15 cellular contexts compared by ENCODE assay signal in genomic region chr10:31754803-31755624, GRCh38.
A peak's percentile ranks its signal among the peaks of the same experiment; 100 is the strongest.
DNase-seq lines count a peak whose midpoint lies in the region; ATAC-seq and TF ChIP-seq lines count a peak whose summit lies in the region.
"Had no signal": no experiment of that assay in that cellular context is flagged by ENCODE, and none has a peak within 500 bp of the region (broad histone marks: within the 10 kb centered on the region; RNA-seq: fewer than 3 reads in every experiment).

No MANE protein-coding gene starts in this region.

- H3K27me3 ChIP-seq in HUES48 (ENCODE audit: control insufficient read depth, insufficient read depth, low read length) (no peaks in the 10 kb centered on the region), adipocyte (replicated peaks; ENCODE audit: control insufficient read depth, insufficient read depth, low read length) (no peaks in the 10 kb centered on the region), stomach (no peaks in the 10 kb centered on the region)
- H3K27me3 ChIP-seq: suprapubic skin had no signal

- no peak for TF ChIP-seq POLR2A in stomach (IDR thresholded peaks at IDR 0.05)

- H3K27ac Mint-ChIP-seq in stimulated activated naive B cell treated with anti-CD40 and anti-IgM and Interleukin-4, amounts not matched to agents 10 μg/mL and 1 μg/mL and 100 μg/mL, for 72 hours, result no peak overlapping the region
- H3K27ac Mint-ChIP-seq: activated T-cell treated with anti-CD3 and anti-CD28 coated beads, Interleukin-2, amount 50 U/mL, for 24 hours had no signal

- no peak for DNase-seq in adipocyte (ENCODE audit: low read depth)
- DNase-seq in kidney tubule cell (ENCODE audit: low spot score), result peak; percentile 60
- DNase-seq in stomach, result no peak
- DNase-seq in stimulated activated naive B cell treated with anti-CD40 and anti-IgM and Interleukin-4, amounts not matched to agents 10 μg/mL and 1 μg/mL and 100 μg/mL, for 72 hours, result no peak
- DNase-seq in DMS 273 (lab: John Stamatoyannopoulos, UW; ENCODE audit: unreplicated experiment), result no peak
- no peak for DNase-seq in NCI-H510A treated with DMSO at 0.1 percent for 48 hours (lab: John Stamatoyannopoulos, UW)
- DNase-seq: activated T-cell treated with anti-CD3 and anti-CD28 coated beads, Interleukin-2, amount 50 U/mL, for 24 hours; effector CD8-positive, alpha-beta T cell; kidney; NCI-H2107; T-helper 2 cell had no signal

- no peaks in the 10 kb centered on the region for H3K36me3 Mint-ChIP-seq in stimulated activated naive B cell treated with anti-CD40 and anti-IgM and Interleukin-4, amounts not matched to agents 10 μg/mL and 1 μg/mL and 100 μg/mL, for 72 hours

- WGBS in stomach, 5 donors, result 60 to 76% (median 65%) methylated on average over 10 to 14 of the region's 14 CpGs

- H3K4me3 Mint-ChIP-seq in stimulated activated naive B cell treated with anti-CD40 and anti-IgM and Interleukin-4, amounts not matched to agents 10 μg/mL and 1 μg/mL and 100 μg/mL, for 72 hours, result no peak overlapping the region
- H3K4me3 Mint-ChIP-seq: activated T-cell treated with anti-CD3 and anti-CD28 coated beads, Interleukin-2, amount 50 U/mL, for 24 hours had no signal

- H3K36me3 ChIP-seq in HUES48 (ENCODE audit: control insufficient read depth, insufficient read depth, low read length) (no peaks in the 10 kb centered on the region), adipocyte (ENCODE audit: control insufficient read depth, insufficient read depth, low read length, severe bottlenecking) (no peaks in the 10 kb centered on the region), stomach (no peaks in the 10 kb centered on the region)
- H3K36me3 ChIP-seq: suprapubic skin had no signal

- no peak overlapping the region for H3K4me3 ChIP-seq in HUES48 (ENCODE audit: low read depth, low read length)
- H3K4me3 ChIP-seq in adipocyte (ENCODE audit: low read length), result no peak overlapping the region
- no peak overlapping the region for H3K4me3 ChIP-seq in stomach
- H3K4me3 ChIP-seq: suprapubic skin had no signal

- no peak for TF ChIP-seq EP300 in stomach (IDR thresholded peaks at IDR 0.05)

- H3K4me1 ChIP-seq in HUES48 (ENCODE audit: control insufficient read depth, insufficient read depth, low read length) (peaks cover 47% of the 10 kb centered on the region), adipocyte (ENCODE audit: control insufficient read depth, insufficient read depth, low read length) (peaks cover 42% of the 10 kb centered on the region), stomach (peaks cover 5 to 49% (median 25%) of the 10 kb centered on the region in 4 donors)

- H3K27ac ChIP-seq in HUES48 (ENCODE audit: low read depth, low read length) (peak overlapping the region; percentile 73), stomach (peak overlapping the region in 3 of 5 donors; percentile 33 to 99 (median 57))
- H3K27ac ChIP-seq: HL-60, suprapubic skin had no signal

- no peak for ATAC-seq in stimulated activated naive B cell treated with anti-CD40 and anti-IgM and Interleukin-4, amounts not matched to agents 10 μg/mL and 1 μg/mL and 100 μg/mL, for 72 hours (replicated peaks)
- ATAC-seq in GM21786 (IDR thresholded peaks at IDR 0.05; ENCODE audit: unreplicated experiment), result no peak

- no peak for TF ChIP-seq CTCF in stomach (IDR thresholded peaks at IDR 0.05)

- intact Hi-C loops in stomach (cut with DNase I; ENCODE audit: low total_unique reads), result no loop called here

- H3K9me3 Mint-ChIP-seq in stimulated activated naive B cell treated with anti-CD40 and anti-IgM and Interleukin-4, amounts not matched to agents 10 μg/mL and 1 μg/mL and 100 μg/mL, for 72 hours, result no peaks in the 10 kb centered on the region
- H3K9me3 Mint-ChIP-seq: activated T-cell treated with anti-CD3 and anti-CD28 coated beads, Interleukin-2, amount 50 U/mL, for 24 hours had no signal

- H3K9ac ChIP-seq in HUES48 (ENCODE audit: low read depth, low read length) (no peak overlapping the region), adipocyte (ENCODE audit: low read length) (peak overlapping the region; percentile 55)

- H3K4me1 Mint-ChIP-seq in stimulated activated naive B cell treated with anti-CD40 and anti-IgM and Interleukin-4, amounts not matched to agents 10 μg/mL and 1 μg/mL and 100 μg/mL, for 72 hours, result peaks cover 17 to 33% of the 10 kb centered on the region in 2 donors

- no peaks in the 10 kb centered on the region for H3K9me3 ChIP-seq in HUES48 (ENCODE audit: control insufficient read depth, insufficient read depth, low read length)
- no peaks in the 10 kb centered on the region for H3K9me3 ChIP-seq in adipocyte (ENCODE audit: control insufficient read depth, low read length)
- H3K9me3 ChIP-seq in stomach, result no peaks in the 10 kb centered on the region
- H3K9me3 ChIP-seq: suprapubic skin had no signal

- no peaks in the 10 kb centered on the region for H3K27me3 Mint-ChIP-seq in stimulated activated naive B cell treated with anti-CD40 and anti-IgM and Interleukin-4, amounts not matched to agents 10 μg/mL and 1 μg/mL and 100 μg/mL, for 72 hours
- H3K27me3 Mint-ChIP-seq: activated T-cell treated with anti-CD3 and anti-CD28 coated beads, Interleukin-2, amount 50 U/mL, for 24 hours had no signal
